ENCODE assay signal across 1 cellular context in the genomic region with DNA sequence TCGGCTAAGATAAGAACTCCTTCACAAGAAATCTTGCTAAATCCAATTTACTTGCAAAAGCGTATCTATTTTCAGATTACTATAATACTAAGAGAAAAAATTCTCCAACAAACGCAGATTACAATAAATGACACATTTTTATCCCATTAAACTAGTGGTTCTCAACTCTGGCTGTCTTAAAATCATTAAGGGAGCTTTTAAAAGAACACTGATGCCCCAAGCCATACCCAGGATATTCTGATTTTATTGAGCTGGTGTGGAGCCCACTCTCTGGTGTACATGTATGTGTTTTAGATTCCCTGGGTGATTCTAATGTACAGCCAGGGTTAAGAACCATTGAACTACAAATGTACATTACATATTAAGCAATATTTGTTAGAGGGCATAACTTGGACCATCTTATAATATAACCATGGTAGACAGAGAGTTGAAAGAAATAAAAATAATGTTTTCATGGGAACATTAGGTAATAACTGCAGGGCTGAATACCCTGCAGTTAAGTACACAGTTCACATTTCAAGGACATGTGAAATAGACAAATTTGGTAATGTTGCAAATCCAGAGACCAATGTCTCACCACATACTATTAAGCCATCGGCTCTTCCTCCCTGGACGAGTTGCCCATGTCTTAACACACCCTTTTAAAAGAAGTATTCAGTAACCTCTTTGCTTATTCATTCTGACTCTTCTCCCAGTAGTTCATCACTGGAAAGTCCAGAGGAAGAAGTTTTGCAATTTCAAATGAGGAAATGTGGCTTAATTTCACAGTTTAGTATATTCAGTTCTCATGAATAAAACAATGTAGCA.
TF ChIP-seq lines count a peak whose summit lies in the region.

No MANE protein-coding gene starts in this region.

TF ChIP-seq in HepG2, 621 proteins besides CTCF, POLR2A, EP300 and RAD21 (continued from another document and continues in another):
- TF ChIP-seq, protein P1, sequence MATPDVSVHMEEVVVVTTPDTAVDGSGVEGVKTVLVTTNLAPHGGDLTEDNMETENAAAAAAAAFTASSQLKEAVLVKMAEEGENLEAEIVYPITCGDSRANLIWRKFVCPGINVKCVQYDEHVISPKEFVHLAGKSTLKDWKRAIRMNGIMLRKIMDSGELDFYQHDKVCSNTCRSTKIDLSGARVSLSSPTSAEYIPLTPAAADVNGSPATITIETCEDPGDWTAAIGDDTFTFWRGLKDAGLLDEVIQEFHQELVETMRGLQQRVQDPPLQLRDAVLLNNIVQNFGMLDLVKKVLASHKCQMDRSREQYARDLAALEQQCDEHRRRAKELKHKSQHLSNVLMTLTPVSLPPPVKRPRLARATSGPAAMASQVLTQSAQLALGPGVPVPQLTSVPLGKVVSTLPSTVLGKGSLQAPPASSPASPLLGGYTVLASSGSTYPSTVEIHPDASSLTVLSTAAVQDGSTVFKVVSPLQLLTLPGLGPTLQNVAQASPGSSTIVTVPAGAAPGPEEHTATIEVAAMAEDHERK (CRISPR knock-in tag; IDR thresholded peaks at IDR 0.05; ENCODE audit: low read depth): no peak
- TF ChIP-seq FLYWCH1 (CRISPR knock-in tag; IDR thresholded peaks at IDR 0.05) (no peak), SMAD9 (CRISPR knock-in tag; IDR thresholded peaks at IDR 0.05) (no peak), ZNF24 (IDR thresholded peaks at IDR 0.05) (no peak), SRY (CRISPR knock-in tag; IDR thresholded peaks at IDR 0.05) (no peak), ZFP37 (CRISPR knock-in tag; IDR thresholded peaks at IDR 0.05; ENCODE audit: borderline replicate concordance) (no peak), SOX6 (IDR thresholded peaks at IDR 0.05) (no peak), SOX6 (CRISPR knock-in tag; IDR thresholded peaks at IDR 0.05) (0 out of 2 replicates have a peak, but pooled peaks have one; percentile 27), ZNF335 (CRISPR knock-in tag; IDR thresholded peaks at IDR 0.05) (no peak), ZFP36L2 (CRISPR knock-in tag; IDR thresholded peaks at IDR 0.05) (no peak), HOXA7 (CRISPR knock-in tag; IDR thresholded peaks at IDR 0.05) (no peak), HNRNPK (IDR thresholded peaks at IDR 0.05; ENCODE audit: low read depth, low read length, poor library complexity, severe bottlenecking) (no peak), HOXD1 (CRISPR knock-in tag; IDR thresholded peaks at IDR 0.05) (no peak), ZNF232 (CRISPR knock-in tag; IDR thresholded peaks at IDR 0.05; ENCODE audit: borderline replicate concordance) (no peak), ZNF17 (CRISPR knock-in tag; IDR thresholded peaks at IDR 0.05) (no peak), ZMYM3 (CRISPR knock-in tag; IDR thresholded peaks at IDR 0.05) (no peak), NR2F6 (IDR thresholded peaks at IDR 0.05) (no peak), NR2F6 (CRISPR knock-in tag; IDR thresholded peaks at IDR 0.05) (peak; percentile 46; the same call in 1 of the 2 replicates), PCBP2 (optimal IDR thresholded peaks at IDR 0.05; ENCODE audit: low read depth, low read length, poor library complexity, severe bottlenecking) (no peak), DRAP1 (CRISPR knock-in tag; IDR thresholded peaks at IDR 0.05) (peak; percentile 58), ZNF101 (CRISPR knock-in tag; IDR thresholded peaks at IDR 0.05; ENCODE audit: borderline replicate concordance, low read depth) (no peak), KMT2A (CRISPR knock-in tag; IDR thresholded peaks at IDR 0.05) (no peak), ZBTB49 (CRISPR knock-in tag; IDR thresholded peaks at IDR 0.05; ENCODE audit: borderline replicate concordance) (no peak), SIX1 (CRISPR knock-in tag; IDR thresholded peaks at IDR 0.05; ENCODE audit: borderline replicate concordance) (peak; percentile 25; the same call in 1 of the 2 replicates), SMAD1 (CRISPR knock-in tag; IDR thresholded peaks at IDR 0.05; ENCODE audit: borderline replicate concordance, low read depth) (no peak), SRSF1 (optimal IDR thresholded peaks at IDR 0.05; ENCODE audit: low read depth, low read length) (no peak), ZNF451 (CRISPR knock-in tag; IDR thresholded peaks at IDR 0.05) (no peak), ZNF296 (CRISPR knock-in tag; conservative IDR thresholded peaks at IDR 0.05) (no peak), POLR2G (IDR thresholded peaks at IDR 0.05; ENCODE audit: low read depth, low read length) (peak; percentile 59; the same call in 1 of the 2 replicates), ZSCAN20 (CRISPR knock-in tag; IDR thresholded peaks at IDR 0.05; ENCODE audit: borderline replicate concordance) (no peak), PAF1 (CRISPR knock-in tag; IDR thresholded peaks at IDR 0.05) (no peak), ZNF512 (CRISPR knock-in tag; IDR thresholded peaks at IDR 0.05) (no peak), TARDBP (CRISPR knock-in tag; IDR thresholded peaks at IDR 0.05) (no peak), SUZ12 (IDR thresholded peaks at IDR 0.05; ENCODE audit: low read depth, low read length) (no peak), MAX (IDR thresholded peaks at IDR 0.05) (no peak), TEAD3 (CRISPR knock-in tag; optimal IDR thresholded peaks at IDR 0.05; ENCODE audit: borderline replicate concordance) (peak; percentile 83)
- TF ChIP-seq, protein P2, sequence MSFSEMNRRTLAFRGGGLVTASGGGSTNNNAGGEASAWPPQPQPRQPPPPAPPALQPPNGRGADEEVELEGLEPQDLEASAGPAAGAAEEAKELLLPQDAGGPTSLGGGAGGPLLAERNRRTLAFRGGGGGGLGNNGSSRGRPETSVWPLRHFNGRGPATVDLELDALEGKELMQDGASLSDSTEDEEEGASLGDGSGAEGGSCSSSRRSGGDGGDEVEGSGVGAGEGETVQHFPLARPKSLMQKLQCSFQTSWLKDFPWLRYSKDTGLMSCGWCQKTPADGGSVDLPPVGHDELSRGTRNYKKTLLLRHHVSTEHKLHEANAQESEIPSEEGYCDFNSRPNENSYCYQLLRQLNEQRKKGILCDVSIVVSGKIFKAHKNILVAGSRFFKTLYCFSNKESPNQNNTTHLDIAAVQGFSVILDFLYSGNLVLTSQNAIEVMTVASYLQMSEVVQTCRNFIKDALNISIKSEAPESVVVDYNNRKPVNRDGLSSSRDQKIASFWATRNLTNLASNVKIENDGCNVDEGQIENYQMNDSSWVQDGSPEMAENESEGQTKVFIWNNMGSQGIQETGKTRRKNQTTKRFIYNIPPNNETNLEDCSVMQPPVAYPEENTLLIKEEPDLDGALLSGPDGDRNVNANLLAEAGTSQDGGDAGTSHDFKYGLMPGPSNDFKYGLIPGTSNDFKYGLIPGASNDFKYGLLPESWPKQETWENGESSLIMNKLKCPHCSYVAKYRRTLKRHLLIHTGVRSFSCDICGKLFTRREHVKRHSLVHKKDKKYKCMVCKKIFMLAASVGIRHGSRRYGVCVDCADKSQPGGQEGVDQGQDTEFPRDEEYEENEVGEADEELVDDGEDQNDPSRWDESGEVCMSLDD (CRISPR knock-in tag; IDR thresholded peaks at IDR 0.05; ENCODE audit: borderline replicate concordance): no peak
- TF ChIP-seq, protein P3, sequence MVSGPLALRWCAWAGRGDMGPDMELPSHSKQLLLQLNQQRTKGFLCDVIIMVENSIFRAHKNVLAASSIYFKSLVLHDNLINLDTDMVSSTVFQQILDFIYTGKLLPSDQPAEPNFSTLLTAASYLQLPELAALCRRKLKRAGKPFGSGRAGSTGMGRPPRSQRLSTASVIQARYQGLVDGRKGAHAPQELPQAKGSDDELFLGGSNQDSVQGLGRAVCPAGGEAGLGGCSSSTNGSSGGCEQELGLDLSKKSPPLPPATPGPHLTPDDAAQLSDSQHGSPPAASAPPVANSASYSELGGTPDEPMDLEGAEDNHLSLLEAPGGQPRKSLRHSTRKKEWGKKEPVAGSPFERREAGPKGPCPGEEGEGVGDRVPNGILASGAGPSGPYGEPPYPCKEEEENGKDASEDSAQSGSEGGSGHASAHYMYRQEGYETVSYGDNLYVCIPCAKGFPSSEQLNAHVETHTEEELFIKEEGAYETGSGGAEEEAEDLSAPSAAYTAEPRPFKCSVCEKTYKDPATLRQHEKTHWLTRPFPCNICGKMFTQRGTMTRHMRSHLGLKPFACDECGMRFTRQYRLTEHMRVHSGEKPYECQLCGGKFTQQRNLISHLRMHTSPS (CRISPR knock-in tag; IDR thresholded peaks at IDR 0.05; ENCODE audit: low read depth): 0 out of 2 replicates have a peak, but pooled peaks have one; percentile 26
- TF ChIP-seq, protein P4, sequence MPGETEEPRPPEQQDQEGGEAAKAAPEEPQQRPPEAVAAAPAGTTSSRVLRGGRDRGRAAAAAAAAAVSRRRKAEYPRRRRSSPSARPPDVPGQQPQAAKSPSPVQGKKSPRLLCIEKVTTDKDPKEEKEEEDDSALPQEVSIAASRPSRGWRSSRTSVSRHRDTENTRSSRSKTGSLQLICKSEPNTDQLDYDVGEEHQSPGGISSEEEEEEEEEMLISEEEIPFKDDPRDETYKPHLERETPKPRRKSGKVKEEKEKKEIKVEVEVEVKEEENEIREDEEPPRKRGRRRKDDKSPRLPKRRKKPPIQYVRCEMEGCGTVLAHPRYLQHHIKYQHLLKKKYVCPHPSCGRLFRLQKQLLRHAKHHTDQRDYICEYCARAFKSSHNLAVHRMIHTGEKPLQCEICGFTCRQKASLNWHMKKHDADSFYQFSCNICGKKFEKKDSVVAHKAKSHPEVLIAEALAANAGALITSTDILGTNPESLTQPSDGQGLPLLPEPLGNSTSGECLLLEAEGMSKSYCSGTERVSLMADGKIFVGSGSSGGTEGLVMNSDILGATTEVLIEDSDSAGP (CRISPR knock-in tag; IDR thresholded peaks at IDR 0.05; ENCODE audit: borderline replicate concordance): no peak
- TF ChIP-seq, protein P5, sequence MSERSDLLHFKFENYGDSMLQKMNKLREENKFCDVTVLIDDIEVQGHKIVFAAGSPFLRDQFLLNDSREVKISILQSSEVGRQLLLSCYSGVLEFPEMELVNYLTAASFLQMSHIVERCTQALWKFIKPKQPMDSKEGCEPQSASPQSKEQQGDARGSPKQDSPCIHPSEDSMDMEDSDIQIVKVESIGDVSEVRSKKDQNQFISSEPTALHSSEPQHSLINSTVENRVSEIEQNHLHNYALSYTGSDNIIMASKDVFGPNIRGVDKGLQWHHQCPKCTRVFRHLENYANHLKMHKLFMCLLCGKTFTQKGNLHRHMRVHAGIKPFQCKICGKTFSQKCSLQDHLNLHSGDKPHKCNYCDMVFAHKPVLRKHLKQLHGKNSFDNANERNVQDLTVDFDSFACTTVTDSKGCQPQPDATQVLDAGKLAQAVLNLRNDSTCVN (CRISPR knock-in tag; IDR thresholded peaks at IDR 0.05; ENCODE audit: borderline replicate concordance): no peak
- TF ChIP-seq, protein P6, sequence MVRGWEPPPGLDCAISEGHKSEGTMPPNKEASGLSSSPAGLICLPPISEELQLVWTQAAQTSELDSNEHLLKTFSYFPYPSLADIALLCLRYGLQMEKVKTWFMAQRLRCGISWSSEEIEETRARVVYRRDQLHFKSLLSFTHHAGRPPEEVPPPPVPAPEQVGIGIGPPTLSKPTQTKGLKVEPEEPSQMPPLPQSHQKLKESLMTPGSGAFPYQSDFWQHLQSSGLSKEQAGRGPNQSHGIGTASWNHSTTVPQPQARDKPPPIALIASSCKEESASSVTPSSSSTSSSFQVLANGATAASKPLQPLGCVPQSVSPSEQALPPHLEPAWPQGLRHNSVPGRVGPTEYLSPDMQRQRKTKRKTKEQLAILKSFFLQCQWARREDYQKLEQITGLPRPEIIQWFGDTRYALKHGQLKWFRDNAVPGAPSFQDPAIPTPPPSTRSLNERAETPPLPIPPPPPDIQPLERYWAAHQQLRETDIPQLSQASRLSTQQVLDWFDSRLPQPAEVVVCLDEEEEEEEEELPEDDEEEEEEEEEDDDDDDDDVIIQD (CRISPR knock-in tag; IDR thresholded peaks at IDR 0.05; ENCODE audit: low read depth): 0 out of 2 replicates have a peak, but pooled peaks have one; percentile 41
